Comparison of ENCODE assay signal across 9 cellular contexts in the genomic region with DNA sequence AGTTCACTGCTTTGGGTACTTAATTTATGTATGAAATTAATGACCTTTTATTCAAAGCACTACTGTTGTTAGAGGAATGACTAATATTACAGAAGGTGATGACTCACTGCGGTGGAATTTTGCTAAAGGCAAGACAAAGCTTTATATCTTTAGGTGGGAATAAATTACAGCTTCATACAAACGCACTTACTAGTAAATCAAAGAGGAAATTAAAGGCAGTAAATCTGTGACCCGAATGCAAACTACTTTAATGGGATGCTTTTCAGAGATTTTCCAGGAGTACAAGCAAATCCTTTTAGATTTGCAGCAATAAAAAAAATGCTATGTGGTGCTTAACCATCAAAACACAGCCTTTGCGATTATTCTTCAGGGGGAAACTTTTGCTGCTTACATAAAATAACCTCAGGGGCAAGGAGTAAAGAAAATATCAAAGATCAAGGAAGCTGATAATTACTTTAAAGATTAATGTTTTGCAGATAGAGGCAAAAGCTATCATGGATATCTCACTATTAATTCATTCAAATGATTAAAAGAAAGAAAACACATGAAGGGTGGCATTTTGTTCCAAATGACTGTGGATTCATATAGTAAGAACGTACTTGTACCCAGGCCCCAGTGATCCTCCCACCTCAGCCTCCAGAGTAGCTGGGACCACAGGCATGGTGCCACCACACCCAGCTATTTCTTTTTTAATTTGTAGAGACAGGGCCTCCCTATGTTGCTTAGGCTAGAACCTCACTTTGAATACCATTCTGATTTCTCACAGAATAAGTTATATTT.
A peak's percentile ranks its signal among the peaks of the same experiment; 100 is the strongest.
DNase-seq lines count a peak whose midpoint lies in the region; ATAC-seq and TF ChIP-seq lines count a peak whose summit lies in the region.
"Had no signal": no experiment of that assay in that cellular context is flagged by ENCODE, and none has a peak within 500 bp of the region (broad histone marks: within the 10 kb centered on the region; RNA-seq: fewer than 3 reads in every experiment).

No MANE protein-coding gene starts in this region.

- peak overlapping the region; percentile 66 for H3K27ac ChIP-seq in ACC112 (ENCODE audit: low read depth, low read length)

- H3K4me1 Mint-ChIP-seq in activated T-cell treated with anti-CD3 and anti-CD28 coated beads, Interleukin-2, amount 50 U/mL, for 24 hours (ENCODE audit: low read depth), result peaks cover 2% of the 10 kb centered on the region

- peak; percentile 91 for DNase-seq in HT1080 (ENCODE audit: low read depth)
- peak; percentile 94 for DNase-seq in astrocyte of the hippocampus (ENCODE audit: low read depth, low spot score)
- DNase-seq in kidney epithelial cell (ENCODE audit: low read depth), result peak; percentile 83
- DNase-seq in activated T-cell treated with anti-CD3 and anti-CD28 coated beads, Interleukin-2, amount 50 U/mL, for 24 hours, result no peak
- no peak for DNase-seq in stimulated activated naive CD8-positive, alpha-beta T cell treated with anti-CD3 and anti-CD28 coated beads, Interleukin-15, Interleukin-2, amounts not matched to agents 100 U/mL and 50 U/mL, for 24 hours
- DNase-seq in T-helper 1 cell, result no peak
- no peak for DNase-seq in DMS79 treated with DMSO at 0.1 percent for 48 hours (lab: John Stamatoyannopoulos, UW)

- ATAC-seq in stimulated activated naive CD8-positive, alpha-beta T cell treated with anti-CD3 and anti-CD28 coated beads, Interleukin-15, Interleukin-2, amounts not matched to agents 100 U/mL and 50 U/mL, for 24 hours, result no peak

- H3K27me3 ChIP-seq in ACC112 (ENCODE audit: insufficient read depth, low read length) (no peaks in the 10 kb centered on the region), kidney epithelial cell (ENCODE audit: control insufficient read depth, insufficient read depth, low read length) (no peaks in the 10 kb centered on the region)

- H3K4me3 Mint-ChIP-seq in activated T-cell treated with anti-CD3 and anti-CD28 coated beads, Interleukin-2, amount 50 U/mL, for 24 hours, result no peak overlapping the region
- H3K4me3 Mint-ChIP-seq: T-helper 2 cell treated with Interferon-gamma antibody and Interleukin-4, amounts not matched to agents 5 μg/mL and 100 μg/mL, for 36 hours had no signal

- H3K79me2 ChIP-seq in ACC112 (ENCODE audit: control insufficient read depth, insufficient read depth, low read length, unreplicated experiment), result no peaks in the 10 kb centered on the region

- no peaks in the 10 kb centered on the region for H3K9me3 Mint-ChIP-seq in activated T-cell treated with anti-CD3 and anti-CD28 coated beads, Interleukin-2, amount 50 U/mL, for 24 hours
- H3K9me3 Mint-ChIP-seq: T-helper 2 cell treated with Interferon-gamma antibody and Interleukin-4, amounts not matched to agents 5 μg/mL and 100 μg/mL, for 36 hours had no signal

- H3K4me1 ChIP-seq in ACC112 (ENCODE audit: control insufficient read depth, insufficient read depth, low read length, unreplicated experiment), result peaks cover 28% of the 10 kb centered on the region

- H3K36me3 Mint-ChIP-seq in activated T-cell treated with anti-CD3 and anti-CD28 coated beads, Interleukin-2, amount 50 U/mL, for 24 hours (ENCODE audit: low read depth), result no peaks in the 10 kb centered on the region

- peaks cover 17% of the 10 kb centered on the region for H3K27me3 Mint-ChIP-seq in activated T-cell treated with anti-CD3 and anti-CD28 coated beads, Interleukin-2, amount 50 U/mL, for 24 hours

- H3K27ac Mint-ChIP-seq in activated T-cell treated with anti-CD3 and anti-CD28 coated beads, Interleukin-2, amount 50 U/mL, for 24 hours, result no peak overlapping the region
- H3K27ac Mint-ChIP-seq: T-helper 2 cell treated with Interferon-gamma antibody and Interleukin-4, amounts not matched to agents 5 μg/mL and 100 μg/mL, for 36 hours had no signal

- H3K4me3 ChIP-seq in ACC112 (ENCODE audit: low read depth, low read length) (peak overlapping the region; percentile 49), kidney epithelial cell (ENCODE audit: low read depth, low read length) (no peak overlapping the region)

- H3K36me3 ChIP-seq in ACC112 (ENCODE audit: insufficient read depth, low read length) (no peaks in the 10 kb centered on the region), kidney epithelial cell (ENCODE audit: control insufficient read depth, insufficient read depth, low read length) (no peaks in the 10 kb centered on the region)

- no peak overlapping the region for H2AFZ ChIP-seq in ACC112 (ENCODE audit: low read length, unreplicated experiment)

- no peak for TF ChIP-seq CTCF in kidney epithelial cell (IDR thresholded peaks at IDR 0.05; ENCODE audit: insufficient read depth, low read length, poor library complexity, severe bottlenecking)

Comparison
In these comparisons a context has a peak if more than half of its experiments do, and no peak if none do; other contexts are left out.
1. DNase-seq: peak in HT1080 (single experiment), astrocyte of the hippocampus (single experiment) and kidney epithelial cell (single experiment); none in activated T-cell treated with anti-CD3 and anti-CD28 coated beads, Interleukin-2, amount 50 U/mL, for 24 hours (single experiment), stimulated activated naive CD8-positive, alpha-beta T cell treated with anti-CD3 and anti-CD28 coated beads, Interleukin-15, Interleukin-2, amounts not matched to agents 100 U/mL and 50 U/mL, for 24 hours (single experiment), T-helper 1 cell (0 of 5) and DMS79 treated with DMSO at 0.1 percent for 48 hours (single experiment).